Comparison of ENCODE assay signal across 17 cellular contexts in the genomic region with DNA sequence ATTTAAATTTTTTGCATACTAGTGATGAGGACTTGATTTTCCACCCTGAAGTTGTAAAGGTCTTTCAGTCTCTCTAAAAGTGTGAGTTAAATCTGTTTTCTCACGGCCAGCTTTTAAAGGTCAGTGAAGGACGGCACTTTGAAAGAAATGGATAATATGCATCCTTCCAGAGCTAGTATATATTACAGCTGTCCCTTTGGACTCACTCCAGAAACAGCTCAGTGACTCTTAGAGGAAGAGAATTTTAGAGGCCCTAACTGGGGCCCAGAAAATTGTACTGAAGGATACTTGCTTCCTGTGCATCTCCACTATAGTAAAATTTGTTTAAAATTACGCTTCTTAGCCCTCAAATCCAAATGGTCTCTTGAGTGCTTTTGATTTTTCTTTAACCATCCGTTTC. TPM values are rescaled to one million over a fixed set of nuclear protein-coding genes. Genes with fewer than 3 reads are reported as not detected.
DNase-seq lines count a peak whose midpoint lies in the region; ATAC-seq, FAIRE-seq and TF ChIP-seq lines count a peak whose summit lies in the region.
"Had no signal": no experiment of that assay in that cellular context is flagged by ENCODE, and none has a peak within 500 bp of the region (broad histone marks: within the 10 kb centered on the region; RNA-seq: fewer than 3 reads in every experiment).

No MANE protein-coding gene starts in this region.

- no peaks in the 10 kb centered on the region for H3K9me3 Mint-ChIP-seq in osteocyte (ENCODE audit: unreplicated experiment)
- H3K9me3 Mint-ChIP-seq: CD4-positive, alpha-beta T cell; T-helper 1 cell treated with Interleukin-12 subunit alpha and Interleukin-12 subunit beta and Interleukin-4 antibody, amounts not matched to agents 30 μg/mL and 1 μg/mL, for 36 hours had no signal

- H3K9me2 ChIP-seq in SK-N-SH = no peaks in the 10 kb centered on the region

- H2AFZ ChIP-seq in SK-N-SH (ENCODE audit: low read depth) = no peak overlapping the region

- H3K79me2 ChIP-seq in SK-N-SH (ENCODE audit: insufficient read depth) = peaks cover 60% of the 10 kb centered on the region

- TF ChIP-seq EP300 in SK-N-SH (IDR thresholded peaks at IDR 0.05; ENCODE audit: borderline replicate concordance in 1 of 2, low read depth in 1 of 2, low read length in 1 of 2) = no peak

- 57% methylated on average over 4 of the region's 4 CpGs for WGBS in SK-N-SH (ENCODE audit: low lambda C conversion rate)

- peaks cover 7% of the 10 kb centered on the region; the same call in 1 of the 2 replicates for H4K20me1 ChIP-seq in SK-N-SH (ENCODE audit: insufficient read depth)

- H3K27ac Mint-ChIP-seq in osteocyte (ENCODE audit: unreplicated experiment) = peak overlapping the region; percentile 87
- H3K27ac Mint-ChIP-seq: CD4-positive, alpha-beta T cell; T-helper 1 cell treated with Interleukin-12 subunit alpha and Interleukin-12 subunit beta and Interleukin-4 antibody, amounts not matched to agents 30 μg/mL and 1 μg/mL, for 36 hours had no signal

- no peak overlapping the region for H3K27ac ChIP-seq in SK-N-SH (ENCODE audit: low read depth in 2 of 2, low read length in 1 of 2)
- H3K27ac ChIP-seq: epithelial cell of prostate, HL-60 had no signal

- H3K9ac ChIP-seq in SK-N-SH = no peak overlapping the region

- CTCF ChIA-PET in SK-N-SH (lab: Yijun Ruan, JAX) = no interaction called here

- H3K9me3 ChIP-seq in SK-N-SH = no peaks in the 10 kb centered on the region
- H3K9me3 ChIP-seq: stomach had no signal

- FAIRE-seq in D721Med (lab: Jason Lieb, UNC) = no peak

- TF ChIP-seq CTCF in SK-N-SH (IDR thresholded peaks at IDR 0.05) (no peak), fibroblast of the aortic adventitia (IDR thresholded peaks at IDR 0.05; ENCODE audit: insufficient read depth, low read length) (no peak), osteocyte (IDR thresholded peaks at IDR 0.05) (no peak), D721Med (IDR thresholded peaks at IDR 0.05; ENCODE audit: insufficient read depth, missing control alignments) (no peak)

- ATAC-seq in left lobe of liver (no peak), HG03432 (IDR thresholded peaks at IDR 0.05; ENCODE audit: unreplicated experiment) (no peak)
- ATAC-seq: PC-3 had no signal

- no peaks in the 10 kb centered on the region for H3K27me3 Mint-ChIP-seq in osteocyte (ENCODE audit: unreplicated experiment)
- H3K27me3 Mint-ChIP-seq: CD4-positive, alpha-beta T cell had no signal

- POLR2A ChIA-PET in SK-N-SH (lab: Yijun Ruan, JAX) = no interaction called here

- peak; percentile 19 for DNase-seq in GM03348 (ENCODE audit: low spot score)
- DNase-seq in SK-N-SH = no peak
- peak; percentile 76 for DNase-seq in fibroblast of the aortic adventitia (ENCODE audit: low read depth)
- DNase-seq in osteocyte (ENCODE audit: extremely low spot score, unreplicated experiment) = no peak
- no peak for DNase-seq in SW 1271 (lab: John Stamatoyannopoulos, UW)
- no peak for DNase-seq in left lobe of liver (ENCODE audit: low spot score)
- DNase-seq in D721Med (ENCODE audit: insufficient read length, low spot score) = no peak
- DNase-seq: activated CD4-positive, alpha-beta T cell treated with anti-CD3 and anti-CD28 coated beads for 4 hours; activated T-cell treated with anti-CD3 and anti-CD28 coated beads, Interleukin-2, amount 50 U/mL, for 48 hours; aorta; CD4-positive, alpha-beta T cell; PC-3; stomach had no signal

- H3K27me3 ChIP-seq in SK-N-SH (ENCODE audit: insufficient read depth) = no peaks in the 10 kb centered on the region
- H3K27me3 ChIP-seq: stomach had no signal

- H3K4me2 ChIP-seq in SK-N-SH = peak overlapping the region; percentile 36; the same call in 1 of the 2 replicates

- H3K4me3 ChIP-seq in SK-N-SH (ENCODE audit: low read depth in 2 of 2, low read length in 1 of 2) = no peak overlapping the region
- no peak overlapping the region for H3K4me3 ChIP-seq in fibroblast of the aortic adventitia (ENCODE audit: low read depth, low read length)
- H3K4me3 ChIP-seq: stomach had no signal

- H3K4me1 ChIP-seq in SK-N-SH (ENCODE audit: control insufficient read depth in 1 of 2, insufficient read depth in 2 of 2, low read depth in 1 of 2, low read length in 1 of 2) = peaks cover 4 to 7% of the 10 kb centered on the region in 2 experiments; a peak in 2 of 4 replicates

- no peaks in the 10 kb centered on the region for H3K36me3 ChIP-seq in SK-N-SH (replicated peaks in 1 of 2; ENCODE audit: control insufficient read depth in 1 of 2, insufficient read depth in 2 of 2, low read length in 1 of 2)
- H3K36me3 ChIP-seq: stomach had no signal

- H3K4me1 Mint-ChIP-seq in osteocyte (ENCODE audit: unreplicated experiment) = peaks cover 65% of the 10 kb centered on the region

- no peak for TF ChIP-seq RAD21 in SK-N-SH (IDR thresholded peaks at IDR 0.05; ENCODE audit: low read length)

- no peak overlapping the region for H3K4me3 Mint-ChIP-seq in osteocyte (ENCODE audit: unreplicated experiment)
- H3K4me3 Mint-ChIP-seq: CD4-positive, alpha-beta T cell; T-helper 1 cell treated with Interleukin-12 subunit alpha and Interleukin-12 subunit beta and Interleukin-4 antibody, amounts not matched to agents 30 μg/mL and 1 μg/mL, for 36 hours had no signal

- H3K36me3 Mint-ChIP-seq in osteocyte (ENCODE audit: unreplicated experiment) = peaks cover 6% of the 10 kb centered on the region

- no peaks in the 10 kb centered on the region for H3F3A ChIP-seq in SK-N-SH (replicated peaks; ENCODE audit: insufficient read depth)

TF ChIP-seq in SK-N-SH, 30 proteins besides CTCF, POLR2A, EP300 and RAD21:
- TF ChIP-seq JUND (IDR thresholded peaks at IDR 0.05) = no peak
- no peak for TF ChIP-seq GATA2 (CRISPR knock-in tag; IDR thresholded peaks at IDR 0.05)
- TF ChIP-seq POLR2AphosphoS5 (IDR thresholded peaks at IDR 0.05; ENCODE audit: low read depth, low read length) = no peak
- TF ChIP-seq NFIC (IDR thresholded peaks at IDR 0.05; ENCODE audit: borderline replicate concordance) = peak; percentile 24; the same call in 1 of the 2 replicates
- no peak for TF ChIP-seq FOXM1 (IDR thresholded peaks at IDR 0.05; ENCODE audit: low read depth)
- no peak for TF ChIP-seq SMC3 (IDR thresholded peaks at IDR 0.05; ENCODE audit: low read depth, low read length)

RNA-seq across cellular contexts. Expression of gene PIK3CA, which starts 41.6 kb away (rescaled TPM):
- polyA plus RNA-seq in SK-N-SH (2012; rRNA removed) = 3.2 and 3.9 TPM in 2 replicates
- polyA plus RNA-seq in SK-N-SH (2012; cell fraction: cytosol; rRNA removed) = 5.3 and 5.7 TPM in 2 replicates
- polyA plus RNA-seq in SK-N-SH (2012; cell fraction: nucleus; rRNA removed) = 1.9 and 5.8 TPM in 2 replicates
- 26.6 and 31.8 TPM in 2 replicates for total RNA-seq in fibroblast of the aortic adventitia (ENCODE audit: low replicate concordance)
- 42.1 and 48.1 TPM in 2 replicates for total RNA-seq in osteocyte
- total RNA-seq in left lobe of liver = 9.0 TPM

Comparison
In these comparisons a context has a peak if more than half of its experiments do, and no peak if none do; other contexts are left out.
1. DNase-seq: peak in GM03348 (single experiment) and fibroblast of the aortic adventitia (single experiment); none in SK-N-SH (single experiment), osteocyte (single experiment), SW 1271 (0 of 2), left lobe of liver (single experiment) and D721Med (single experiment).